1 cellular context compared by ENCODE assay signal in genomic region chr11:102346748-102347525, GRCh38.
A peak's percentile ranks its signal among the peaks of the same experiment; 100 is the strongest.
TF ChIP-seq lines count a peak whose summit lies in the region.

BIRC2 (plus strand) TSS chr11:102347214; CDS start chr11:102349855, 2,641 bp downstream.

TF ChIP-seq in GM12878, 131 proteins besides CTCF, POLR2A, EP300 and RAD21 (continued from another document and continues in another):
- TF ChIP-seq PRDM15 (CRISPR knock-in tag; IDR thresholded peaks at IDR 0.05), result no peak; the same call in 1 of the 2 replicates
- TF ChIP-seq ATF7 (IDR thresholded peaks at IDR 0.05; ENCODE audit: low read depth), result peak; percentile 97
- TF ChIP-seq CHD2 (IDR thresholded peaks at IDR 0.05; ENCODE audit: borderline replicate concordance, low read depth, low read length), result peak; percentile 66; the same call in 1 of the 2 replicates
- peak; percentile 63; the same call in 1 of the 2 replicates for TF ChIP-seq ZBTB4 (CRISPR knock-in tag; IDR thresholded peaks at IDR 0.05)
- no peak for TF ChIP-seq HSF1 (IDR thresholded peaks at IDR 0.05; ENCODE audit: low read depth, low read length)
- TF ChIP-seq POU2F2 (IDR thresholded peaks at IDR 0.05; ENCODE audit: borderline replicate concordance, low read depth, low read length), result peak; percentile 70; the same call in 1 of the 3 replicates
- no peak for TF ChIP-seq CBX3 (IDR thresholded peaks at IDR 0.05; ENCODE audit: borderline replicate concordance, low read depth)
- TF ChIP-seq E2F4 (IDR thresholded peaks at IDR 0.05; ENCODE audit: low read depth, low read length), result no peak
- no peak for TF ChIP-seq YBX1 (IDR thresholded peaks at IDR 0.05)
- no peak for TF ChIP-seq ZBED1 (IDR thresholded peaks at IDR 0.05; ENCODE audit: borderline replicate concordance)
- TF ChIP-seq KLF5 (IDR thresholded peaks at IDR 0.05; ENCODE audit: partially characterized antibody), result peak; percentile 74
- TF ChIP-seq CEBPZ (IDR thresholded peaks at IDR 0.05; ENCODE audit: low read depth, low read length), result no peak
- no peak for TF ChIP-seq NR2C2 (IDR thresholded peaks at IDR 0.05; ENCODE audit: borderline replicate concordance, control insufficient read depth, insufficient read length, low read depth)
- no peak for TF ChIP-seq ELK1 (IDR thresholded peaks at IDR 0.05; ENCODE audit: low read depth, low read length)
- peak; percentile 62; the same call in 1 of the 2 replicates for TF ChIP-seq TBL1XR1 (IDR thresholded peaks at IDR 0.05; ENCODE audit: low read depth, low read length)
- TF ChIP-seq TCF7 (IDR thresholded peaks at IDR 0.05; ENCODE audit: borderline replicate concordance), result no peak
- TF ChIP-seq BCL3 (IDR thresholded peaks at IDR 0.05; ENCODE audit: borderline replicate concordance, insufficient read depth, low read depth, low read length, poor library complexity, severe bottlenecking), result peak; percentile 53
- peak; percentile 49; the same call in 1 of the 2 replicates for TF ChIP-seq ZSCAN29 (IDR thresholded peaks at IDR 0.05)
- no peak for TF ChIP-seq MTA3 (IDR thresholded peaks at IDR 0.05; ENCODE audit: borderline replicate concordance, low read length)
- TF ChIP-seq ZBTB40 (IDR thresholded peaks at IDR 0.05; ENCODE audit: borderline replicate concordance), result peak; percentile 20; the same call in 1 of the 2 replicates
- peak; percentile 32; the same call in 1 of the 2 replicates for TF ChIP-seq RAD51 (IDR thresholded peaks at IDR 0.05)
- no peak for TF ChIP-seq TARDBP (IDR thresholded peaks at IDR 0.05; ENCODE audit: borderline replicate concordance)
- TF ChIP-seq PKNOX1 (IDR thresholded peaks at IDR 0.05), result no peak
- TF ChIP-seq IRF3 (IDR thresholded peaks at IDR 0.05), result no peak
- TF ChIP-seq SREBF2 (IDR thresholded peaks at IDR 0.05; ENCODE audit: low read length), result no peak
- no peak for TF ChIP-seq ESRRA (IDR thresholded peaks at IDR 0.05; ENCODE audit: low read length)
- no peak for TF ChIP-seq WRNIP1 (IDR thresholded peaks at IDR 0.05; ENCODE audit: borderline replicate concordance, low read depth, low read length)
- no peak for TF ChIP-seq HDAC2 (IDR thresholded peaks at IDR 0.05)
- TF ChIP-seq MAX (IDR thresholded peaks at IDR 0.05; ENCODE audit: low read depth, low read length), result no peak
- TF ChIP-seq ZNF24 (IDR thresholded peaks at IDR 0.05), result peak; percentile 30; the same call in 1 of the 2 replicates
- TF ChIP-seq SMAD5 (IDR thresholded peaks at IDR 0.05; ENCODE audit: low read depth), result no peak
- TF ChIP-seq GABPA (IDR thresholded peaks at IDR 0.05; ENCODE audit: low read depth), result no peak
